In genomic region chr1:23122023-23122738, GRCh38 we compare ENCODE assay signal across 11 cellular contexts. TPM values are rescaled to one million over a fixed set of nuclear protein-coding genes. Genes with fewer than 3 reads are reported as not detected.
DNase-seq lines count a peak whose midpoint lies in the region; ATAC-seq, FAIRE-seq and TF ChIP-seq lines count a peak whose summit lies in the region.
"Had no signal": no experiment of that assay in that cellular context is flagged by ENCODE, and none has a peak within 500 bp of the region (broad histone marks: within the 10 kb centered on the region; RNA-seq: fewer than 3 reads in every experiment).

No MANE protein-coding gene starts in this region.

- H3K27me3 ChIP-seq in HepG2 (ENCODE audit: control insufficient read depth in 1 of 2, insufficient read depth in 2 of 2, low read length in 2 of 2) (no peaks in the 10 kb centered on the region), tibial artery (no peaks in the 10 kb centered on the region)

- no peak for FAIRE-seq in HepG2 (lab: Jason Lieb, UNC)
- FAIRE-seq: GM12892 had no signal

- no TSS peak for BruUV-seq in HepG2 (replicated peaks; lab: Mats Ljungman, UMichigan)

- H3K4me1 Mint-ChIP-seq in natural killer cell treated with Interleukin-12 subunit alpha and Interleukin-12 subunit beta and Interleukin-15 and Interleukin-18, amount 100 ng/mL, for 72 hours (ENCODE audit: low read depth in 2 of 2), result peaks cover 52 to 59% of the 10 kb centered on the region in 2 donors

- H3K4me1 ChIP-seq in HepG2 (ENCODE audit: insufficient read depth, low read length) (peaks cover 72% of the 10 kb centered on the region), tibial artery (peaks cover 0 to 66% (median 29%) of the 10 kb centered on the region in 4 donors)

- H4K20me1 ChIP-seq in HepG2 (ENCODE audit: insufficient read depth, low read length), result no peaks in the 10 kb centered on the region

- CTCF ChIA-PET in HepG2 (lab: Yijun Ruan, JAX; ENCODE audit: low intra/inter-chr PET ratio, low total read pairs), result no interaction called here

- POLR2A ChIA-PET in HepG2 (lab: Yijun Ruan, JAX), result no interaction called here

- no peak for TF ChIP-seq CTCF in NB4 (IDR thresholded peaks at IDR 0.05; ENCODE audit: low read depth, low read length)
- TF ChIP-seq CTCF in choroid plexus epithelial cell (conservative IDR thresholded peaks at IDR 0.05; ENCODE audit: low read depth, low read length), result no peak
- no peak for TF ChIP-seq CTCF in HepG2 (CRISPR knock-in tag; IDR thresholded peaks at IDR 0.05)
- TF ChIP-seq CTCF in tibial artery (IDR thresholded peaks at IDR 0.05), result no peak

- H3K36me3 ChIP-seq in HepG2 (replicated peaks in 1 of 2; ENCODE audit: control insufficient read depth in 1 of 2, insufficient read depth in 2 of 2, low read length in 2 of 2), result no peaks in the 10 kb centered on the region
- H3K36me3 ChIP-seq in tibial artery, result no peaks in the 10 kb centered on the region

- H3K4me3 ChIP-seq in NB4 (ENCODE audit: low read depth, low read length), result no peak overlapping the region
- H3K4me3 ChIP-seq in choroid plexus epithelial cell (ENCODE audit: low read depth, low read length), result no peak overlapping the region
- no peak overlapping the region for H3K4me3 ChIP-seq in HepG2 (replicated peaks in 1 of 3; ENCODE audit: insufficient read depth in 1 of 3, low read depth in 2 of 3, low read length in 3 of 3)
- H3K4me3 ChIP-seq in tibial artery, result peak overlapping the region in 1 of 2 donors; percentile 18

- in situ Hi-C loops in HepG2 (cut with HindIII; ENCODE audit: extremely low pct_ligation_motif_present, low pct_unique_long_range_greater_than_20kb), result no loop called here

- DNase-seq in NB4 (ENCODE audit: low read depth) (peak; percentile 33), choroid plexus epithelial cell (ENCODE audit: low read depth) (peak; percentile 75), HepG2 (ENCODE audit: low spot score) (no peak), tibial artery (peak; percentile 30 to 71), NCI-H446 treated with DMSO at 0.1 percent for 48 hours (lab: John Stamatoyannopoulos, UW) (no peak), D341Med (ENCODE audit: low spot score) (no peak)
- DNase-seq in natural killer cell treated with Interleukin-12 subunit alpha and Interleukin-12 subunit beta and Interleukin-15 and Interleukin-18, amount 100 ng/mL, for 72 hours (ENCODE audit: low spot score), result no peak
- DNase-seq: activated effector memory CD4-positive, alpha-beta T cell treated with anti-CD3 and anti-CD28 coated beads, Interleukin-2, amount 50 U/mL, for 16 hours; stimulated activated CD4-positive, alpha-beta T cell treated with anti-CD3 and anti-CD28 coated beads, Interleukin-1b, Interleukin-23, amount 100 ng/mL, for 48 hours had no signal

- intact Hi-C loops in HepG2 (cut with micrococcal nuclease; ENCODE audit: unreplicated experiment) (no loop called here), tibial artery (cut with DNase I; ENCODE audit: low total_unique reads) (no loop called here)

- H3K9me3 ChIP-seq in HepG2 (ENCODE audit: low read length) (no peaks in the 10 kb centered on the region), tibial artery (no peaks in the 10 kb centered on the region)

- no peak overlapping the region for H2AFZ ChIP-seq in HepG2 (ENCODE audit: low read length)

- H3K9ac ChIP-seq in HepG2 (ENCODE audit: insufficient read depth, low read depth, low read length), result no peak overlapping the region

- H3K36me3 Mint-ChIP-seq in natural killer cell treated with Interleukin-12 subunit alpha and Interleukin-12 subunit beta and Interleukin-15 and Interleukin-18, amount 100 ng/mL, for 72 hours, result peaks cover 7% of the 10 kb centered on the region

- peaks cover 67% of the 10 kb centered on the region for H3K79me2 ChIP-seq in HepG2 (ENCODE audit: insufficient read depth, low read length)

- no peaks in the 10 kb centered on the region for H3K9me3 Mint-ChIP-seq in natural killer cell treated with Interleukin-12 subunit alpha and Interleukin-12 subunit beta and Interleukin-15 and Interleukin-18, amount 100 ng/mL, for 72 hours

- 79% methylated on average over 4 of the region's 4 CpGs for WGBS in HepG2 (ENCODE audit: low lambda C conversion rate)

- TF ChIP-seq POLR2A in NB4 (IDR thresholded peaks at IDR 0.05; ENCODE audit: extremely low read depth, insufficient read length), result no peak
- no peak for TF ChIP-seq POLR2A in HepG2 (IDR thresholded peaks at IDR 0.05; ENCODE audit: insufficient read depth in 1 of 2, low read depth in 2 of 2, low read length in 2 of 2)

- TF ChIP-seq EP300 in HepG2 (IDR thresholded peaks at IDR 0.05; ENCODE audit: low read depth in 2 of 2, low read length in 2 of 2) (no peak), HepG2 (CRISPR knock-in tag; IDR thresholded peaks at IDR 0.05; ENCODE audit: borderline replicate concordance) (no peak)

- no peak overlapping the region for H3K4me2 ChIP-seq in HepG2 (ENCODE audit: low read depth, low read length)

- no peak overlapping the region for H3K4me3 Mint-ChIP-seq in natural killer cell treated with Interleukin-12 subunit alpha and Interleukin-12 subunit beta and Interleukin-15 and Interleukin-18, amount 100 ng/mL, for 72 hours

- H3K27ac ChIP-seq in HepG2 (ENCODE audit: extremely low read length, insufficient read depth, low read length) (peak overlapping the region; percentile 35), tibial artery (peak overlapping the region; percentile 4 to 23)

- no peaks in the 10 kb centered on the region for H3K27me3 Mint-ChIP-seq in natural killer cell treated with Interleukin-12 subunit alpha and Interleukin-12 subunit beta and Interleukin-15 and Interleukin-18, amount 100 ng/mL, for 72 hours

- ATAC-seq in HepG2 (0 out of 3 replicates have a peak, but pooled peaks have one; percentile 32), HG03520 (IDR thresholded peaks at IDR 0.05; ENCODE audit: unreplicated experiment) (no peak)
- no peak for ATAC-seq in natural killer cell treated with Interleukin-12 subunit alpha and Interleukin-12 subunit beta and Interleukin-15 and Interleukin-18, amount 100 ng/mL, for 72 hours

- no peak for TF ChIP-seq RAD21 in HepG2 (CRISPR knock-in tag; IDR thresholded peaks at IDR 0.05)

- no peak overlapping the region for H3K27ac Mint-ChIP-seq in natural killer cell treated with Interleukin-12 subunit alpha and Interleukin-12 subunit beta and Interleukin-15 and Interleukin-18, amount 100 ng/mL, for 72 hours

TF ChIP-seq in HepG2, 621 proteins besides CTCF, POLR2A, EP300 and RAD21 (continues in another document):
- TF ChIP-seq ZNF34 (CRISPR knock-in tag; IDR thresholded peaks at IDR 0.05; ENCODE audit: borderline replicate concordance), result no peak
- no peak for TF ChIP-seq ZBTB7B (CRISPR knock-in tag; IDR thresholded peaks at IDR 0.05)
- TF ChIP-seq ARID5B (CRISPR knock-in tag; IDR thresholded peaks at IDR 0.05), result no peak

RNA-seq across cellular contexts. Expression of gene LUZP1, which starts 46.5 kb away (rescaled TPM):
- 12.7 and 21.5 TPM in 2 replicates for total RNA-seq in HepG2 (2016; rRNA removed; fragmentation: Illumina TruSeq; extraction: Trizol)
- total RNA-seq in HepG2 (2016; cell fraction: cytosol; rRNA removed; fragmentation: Illumina TruSeq; extraction: Trizol; ENCODE audit: low read depth), result 0.88 and 0.91 TPM in 2 replicates
- 12.1 and 20.0 TPM in 2 replicates for total RNA-seq in HepG2 (2016; cell fraction: insoluble cytoplasmic fraction; rRNA removed; fragmentation: Illumina TruSeq; extraction: Trizol)
- total RNA-seq in HepG2 (2016; cell fraction: membrane; rRNA removed; fragmentation: Illumina TruSeq; extraction: Trizol), result 3.4 and 4.5 TPM in 2 replicates
- total RNA-seq in HepG2 (2016; cell fraction: nucleus; rRNA removed; fragmentation: Illumina TruSeq; extraction: Trizol), result 14.6 and 16.0 TPM in 2 replicates
- polyA plus RNA-seq in HepG2 (2011; rRNA removed), result 6.9 and 7.2 TPM in 2 replicates
- 4.6 and 5.4 TPM in 2 replicates for polyA plus RNA-seq in HepG2 (2011; cell fraction: cytosol; rRNA removed)
- polyA plus RNA-seq in HepG2 (2011; cell fraction: nucleus; rRNA removed), result 10.9 and 11.8 TPM in 2 replicates
- 8.0 and 9.5 TPM in 2 replicates for polyA plus RNA-seq in HepG2 (2012)
- 0.23 and 0.26 TPM in 2 replicates for polyA plus RNA-seq in HepG2 (2016; cell fraction: cytosol; fragmentation: Illumina TruSeq; extraction: Trizol; ENCODE audit: low read depth)
- polyA plus RNA-seq in HepG2 (2016; cell fraction: insoluble cytoplasmic fraction; fragmentation: Illumina TruSeq; extraction: Trizol; ENCODE audit: low read depth), result 8.6 and 8.9 TPM in 2 replicates
- polyA plus RNA-seq in HepG2 (2016; cell fraction: membrane; fragmentation: Illumina TruSeq; extraction: Trizol; ENCODE audit: low read depth), result 0.73 and 0.81 TPM in 2 replicates
- 11.6 and 14.4 TPM in 2 replicates for polyA plus RNA-seq in HepG2 (2016; cell fraction: nucleus; fragmentation: Illumina TruSeq; extraction: Trizol; ENCODE audit: insufficient read depth, low read depth)
- polyA minus RNA-seq in HepG2 (2011; rRNA and poly(A)+ RNA removed; ENCODE audit: low replicate concordance), result 19.5 and 28.3 TPM in 2 replicates
- polyA minus RNA-seq in HepG2 (2011; cell fraction: cytosol; rRNA and poly(A)+ RNA removed), result 10.6 and 12.2 TPM in 2 replicates
- 25.2 and 28.5 TPM in 2 replicates for polyA minus RNA-seq in HepG2 (2011; cell fraction: nucleus; rRNA and poly(A)+ RNA removed)
- 10 to 100 TPM; 42.7 to 43.1 TPM for total RNA-seq in natural killer cell treated with Interleukin-12 subunit alpha and Interleukin-12 subunit beta and Interleukin-15 and Interleukin-18, amount 100 ng/mL, for 72 hours

Comparison
In these comparisons a context has a peak if more than half of its experiments do, and no peak if none do; other contexts are left out.
1. DNase-seq: peak in NB4 (single experiment), choroid plexus epithelial cell (single experiment) and tibial artery (2 of 2); none in HepG2 (single experiment), natural killer cell treated with Interleukin-12 subunit alpha and Interleukin-12 subunit beta and Interleukin-15 and Interleukin-18, amount 100 ng/mL, for 72 hours (single experiment), NCI-H446 treated with DMSO at 0.1 percent for 48 hours (single experiment) and D341Med (single experiment).